Comparison of ENCODE assay signal across 9 cellular contexts in genomic region chr21:46052703-46053651, GRCh38. TPM values are rescaled to one million over a fixed set of nuclear protein-coding genes. Genes with fewer than 3 reads are reported as not detected.
DNase-seq lines count a peak whose midpoint lies in the region; ATAC-seq and TF ChIP-seq lines count a peak whose summit lies in the region.
"Had no signal": no experiment of that assay in that cellular context is flagged by ENCODE, and none has a peak within 500 bp of the region (broad histone marks: within the 10 kb centered on the region; RNA-seq: fewer than 3 reads in every experiment).

No MANE protein-coding gene starts in this region.

- peak overlapping the region; percentile 48 for H3K4me3 ChIP-seq in AG10803 (ENCODE audit: low read length)
- no peak overlapping the region for H3K4me3 ChIP-seq in epithelial cell of esophagus (ENCODE audit: low read length)
- H3K4me3 ChIP-seq in spleen: no peak overlapping the region

- intact Hi-C loops in spleen (cut with DNase I; ENCODE audit: low total_unique reads): no loop called here

- H3K9me3 ChIP-seq in spleen: no peaks in the 10 kb centered on the region

- no peak for TF ChIP-seq CTCF in AG10803 (conservative IDR thresholded peaks at IDR 0.05; ENCODE audit: low read length)
- no peak for TF ChIP-seq CTCF in epithelial cell of esophagus (IDR thresholded peaks at IDR 0.05; ENCODE audit: insufficient read depth, low read depth, low read length, missing control alignments)
- no peak for TF ChIP-seq CTCF in spleen (IDR thresholded peaks at IDR 0.05 in 8 of 11, conservative IDR thresholded peaks at IDR 0.05 in 3 of 11)

- no peaks in the 10 kb centered on the region for H3K36me3 ChIP-seq in spleen

- peak overlapping the region in 3 of 8 donors; percentile 36 to 70 (median 37) for H3K27ac ChIP-seq in spleen

- WGBS in spleen, 5 donors: 73 to 83% (median 78%) methylated on average over 25 to 31 of the region's 31 CpGs

- peaks cover 0 to 35% (median 7%) of the 10 kb centered on the region in 7 donors for H3K27me3 ChIP-seq in spleen (replicated peaks in 1 of 7)

- H3K4me1 ChIP-seq in spleen: peaks cover 9 to 34% (median 19%) of the 10 kb centered on the region in 6 donors

- DNase-seq in AG10803 (ENCODE audit: low read depth) (peak; percentile 95), NCI-H226 (peak; percentile 26), epithelial cell of esophagus (ENCODE audit: low read depth) (peak; percentile 20), spleen (no peak), T-helper 9 cell (no peak), SIG-M5 (lab: John Stamatoyannopoulos, UW) (no peak)
- peak; percentile 25 to 51 for DNase-seq in stimulated activated CD4-positive, alpha-beta T cell treated with anti-CD3 and anti-CD28 coated beads, Interleukin-12 subunit alpha, Interleukin-12 subunit beta, amount 100 ng/mL, for 24 hours (ENCODE audit: low read depth in 2 of 2)
- DNase-seq: NCI-H1105 treated with DMSO at 0.1 percent for 48 hours had no signal

- no peak for TF ChIP-seq POLR2A in spleen (IDR thresholded peaks at IDR 0.05)

- no peak for ATAC-seq in GM21786 (IDR thresholded peaks at IDR 0.05; ENCODE audit: unreplicated experiment)

RNA-seq across cellular contexts. Expression of gene COL6A2, which starts 44.9 kb away (rescaled TPM):
- 100 to 1,000 TPM; 105 to 259 (median 198) TPM for total RNA-seq in spleen
- polyA plus RNA-seq in spleen: 100 to 1,000 TPM; 101 to 244 (median 110) TPM

Comparison
In these comparisons a context has a peak if more than half of its experiments do, and no peak if none do; other contexts are left out.
1. DNase-seq: peak in AG10803 (single experiment), NCI-H226 (single experiment), epithelial cell of esophagus (single experiment) and stimulated activated CD4-positive, alpha-beta T cell treated with anti-CD3 and anti-CD28 coated beads, Interleukin-12 subunit alpha, Interleukin-12 subunit beta, amount 100 ng/mL, for 24 hours (2 of 2); none in spleen (single experiment), T-helper 9 cell (single experiment) and SIG-M5 (single experiment).